Comparison of ENCODE assay signal across 7 cellular contexts in genomic region chr19:7916137-7916907, GRCh38. TPM values are rescaled to one million over a fixed set of nuclear protein-coding genes. Genes with fewer than 3 reads are reported as not detected.
DNase-seq lines count a peak whose midpoint lies in the region; TF ChIP-seq lines count a peak whose summit lies in the region.
"Had no signal": no experiment of that assay in that cellular context is flagged by ENCODE, and none has a peak within 500 bp of the region (broad histone marks: within the 10 kb centered on the region; RNA-seq: fewer than 3 reads in every experiment).

No MANE protein-coding gene starts in this region.

- intact Hi-C loops in spleen (cut with DNase I; ENCODE audit: low total_unique reads), result no loop called here

- H3K27me3 ChIP-seq in spleen (replicated peaks in 1 of 7), result peaks cover 0 to 61% (median 52%) of the 10 kb centered on the region in 7 donors

- peaks cover 27 to 67% (median 51%) of the 10 kb centered on the region in 6 donors for H3K4me1 ChIP-seq in spleen

- peaks cover 0 to 27% (median 17%) of the 10 kb centered on the region in 6 donors for H3K36me3 ChIP-seq in spleen

- H3K4me3 ChIP-seq in spleen, result peak overlapping the region in 7 of 8 donors; percentile 25 to 70 (median 40)

- TF ChIP-seq CTCF in spleen (IDR thresholded peaks at IDR 0.05 in 8 of 11, conservative IDR thresholded peaks at IDR 0.05 in 3 of 11), result no peak

- 0 to 1% (median 1%) methylated on average over 29 to 90 of the region's 90 CpGs for WGBS in spleen, 5 donors

- TF ChIP-seq POLR2A in spleen (IDR thresholded peaks at IDR 0.05), result no peak

- DNase-seq in Daoy (ENCODE audit: low read depth), result peak; percentile 57
- peak; percentile 75 for DNase-seq in RPMI8226
- DNase-seq in effector CD4-positive, alpha-beta T cell, result peak; percentile 39
- DNase-seq in spleen, result peak; percentile 89
- no peak for DNase-seq in pons (ENCODE audit: low spot score)
- no peak for DNase-seq in kidney glomerular epithelial cell (lab: John Stamatoyannopoulos, UW)

- H3K9me3 ChIP-seq in spleen, result no peaks in the 10 kb centered on the region

- H3K27ac ChIP-seq in spleen, result peak overlapping the region in 1 of 8 donors; percentile 4

RNA-seq across cellular contexts. Expression of gene TGFBR3L, which starts 1.7 kb away (rescaled TPM):
- total RNA-seq in Daoy (2014; rRNA removed; shearing (Covaris generic)), result 7.1 TPM in 1 of 2 replicates, not detected in the other
- total RNA-seq in spleen, result not detected
- polyA plus RNA-seq in spleen, result under 1 TPM in 1 of 3 donors, not detected in 2; 0.11 TPM
- total RNA-seq: subcutaneous adipose tissue had no signal

RNA-seq across cellular contexts. Expression of gene SNAPC2, which starts 3.8 kb away (rescaled TPM):
- 33.4 and 33.7 TPM in 2 replicates for total RNA-seq in Daoy (2014; rRNA removed; shearing (Covaris generic))
- total RNA-seq in spleen, result 10 to 100 TPM; 13.8 to 23.9 (median 17.7) TPM
- 10 to 100 TPM; 13.1 to 23.0 (median 19.3) TPM for polyA plus RNA-seq in spleen

RNA-seq across cellular contexts. Expression of gene CTXN1, which starts 9.6 kb away (rescaled TPM):
- 1.2 and 3.8 TPM in 2 replicates for total RNA-seq in Daoy (2014; rRNA removed; shearing (Covaris generic))
- total RNA-seq in spleen, result 1 to 10 TPM; 1.2 to 4.4 (median 2.1) TPM
- polyA plus RNA-seq in spleen, result under 1 TPM; 0.11 to 0.96 (median 0.64) TPM

RNA-seq across cellular contexts. Expression of gene MAP2K7, which starts 12.6 kb away (rescaled TPM):
- total RNA-seq in Daoy (2014; rRNA removed; shearing (Covaris generic)), result 8.4 and 8.8 TPM in 2 replicates
- total RNA-seq in spleen, result 10 to 100 TPM; 19.5 to 41.3 (median 32.9) TPM
- polyA plus RNA-seq in spleen, result 10 to 100 TPM; 12.4 to 44.3 (median 18.9) TPM

RNA-seq across cellular contexts. Expression of gene TIMM44, which starts 27.1 kb away (rescaled TPM):
- total RNA-seq in Daoy (2014; rRNA removed; shearing (Covaris generic)), result 74.5 and 105 TPM in 2 replicates
- total RNA-seq in spleen, result 10 to 100 TPM; 33.2 to 94.9 (median 63.5) TPM
- 10 to 100 TPM; 37.4 to 67.3 (median 66.0) TPM for polyA plus RNA-seq in spleen

Comparison
In these comparisons a context has a peak if more than half of its experiments do, and no peak if none do; other contexts are left out.
1. DNase-seq: peak in Daoy (single experiment), RPMI8226 (single experiment), effector CD4-positive, alpha-beta T cell (single experiment) and spleen (single experiment); none in pons (single experiment) and kidney glomerular epithelial cell (single experiment).